In genomic region chr1:15272009-15272781, GRCh38 we compare ENCODE assay signal across 1 cellular context.
TF ChIP-seq lines count a peak whose summit lies in the region.

No MANE protein-coding gene starts in this region.

TF ChIP-seq in HepG2, 621 proteins besides CTCF, POLR2A, EP300 and RAD21 (continued from another document and continues in another):
- TF ChIP-seq, protein P1, sequence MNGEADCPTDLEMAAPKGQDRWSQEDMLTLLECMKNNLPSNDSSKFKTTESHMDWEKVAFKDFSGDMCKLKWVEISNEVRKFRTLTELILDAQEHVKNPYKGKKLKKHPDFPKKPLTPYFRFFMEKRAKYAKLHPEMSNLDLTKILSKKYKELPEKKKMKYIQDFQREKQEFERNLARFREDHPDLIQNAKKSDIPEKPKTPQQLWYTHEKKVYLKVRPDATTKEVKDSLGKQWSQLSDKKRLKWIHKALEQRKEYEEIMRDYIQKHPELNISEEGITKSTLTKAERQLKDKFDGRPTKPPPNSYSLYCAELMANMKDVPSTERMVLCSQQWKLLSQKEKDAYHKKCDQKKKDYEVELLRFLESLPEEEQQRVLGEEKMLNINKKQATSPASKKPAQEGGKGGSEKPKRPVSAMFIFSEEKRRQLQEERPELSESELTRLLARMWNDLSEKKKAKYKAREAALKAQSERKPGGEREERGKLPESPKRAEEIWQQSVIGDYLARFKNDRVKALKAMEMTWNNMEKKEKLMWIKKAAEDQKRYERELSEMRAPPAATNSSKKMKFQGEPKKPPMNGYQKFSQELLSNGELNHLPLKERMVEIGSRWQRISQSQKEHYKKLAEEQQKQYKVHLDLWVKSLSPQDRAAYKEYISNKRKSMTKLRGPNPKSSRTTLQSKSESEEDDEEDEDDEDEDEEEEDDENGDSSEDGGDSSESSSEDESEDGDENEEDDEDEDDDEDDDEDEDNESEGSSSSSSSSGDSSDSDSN (CRISPR knock-in tag; IDR thresholded peaks at IDR 0.05), result peak; percentile 81
- no peak for TF ChIP-seq ATF7 (IDR thresholded peaks at IDR 0.05)
- no peak for TF ChIP-seq ATF7 (CRISPR knock-in tag; IDR thresholded peaks at IDR 0.05)
- peak; percentile 67; the same call in 1 of the 2 replicates for TF ChIP-seq ZNF501 (CRISPR knock-in tag; IDR thresholded peaks at IDR 0.05)
- TF ChIP-seq HNRNPK (IDR thresholded peaks at IDR 0.05; ENCODE audit: low read depth, low read length, poor library complexity, severe bottlenecking), result no peak
- 0 out of 2 replicates have a peak, but pooled peaks have one; percentile 45 for TF ChIP-seq ZSCAN9 (CRISPR knock-in tag; IDR thresholded peaks at IDR 0.05; ENCODE audit: borderline replicate concordance)
- TF ChIP-seq, protein P2, sequence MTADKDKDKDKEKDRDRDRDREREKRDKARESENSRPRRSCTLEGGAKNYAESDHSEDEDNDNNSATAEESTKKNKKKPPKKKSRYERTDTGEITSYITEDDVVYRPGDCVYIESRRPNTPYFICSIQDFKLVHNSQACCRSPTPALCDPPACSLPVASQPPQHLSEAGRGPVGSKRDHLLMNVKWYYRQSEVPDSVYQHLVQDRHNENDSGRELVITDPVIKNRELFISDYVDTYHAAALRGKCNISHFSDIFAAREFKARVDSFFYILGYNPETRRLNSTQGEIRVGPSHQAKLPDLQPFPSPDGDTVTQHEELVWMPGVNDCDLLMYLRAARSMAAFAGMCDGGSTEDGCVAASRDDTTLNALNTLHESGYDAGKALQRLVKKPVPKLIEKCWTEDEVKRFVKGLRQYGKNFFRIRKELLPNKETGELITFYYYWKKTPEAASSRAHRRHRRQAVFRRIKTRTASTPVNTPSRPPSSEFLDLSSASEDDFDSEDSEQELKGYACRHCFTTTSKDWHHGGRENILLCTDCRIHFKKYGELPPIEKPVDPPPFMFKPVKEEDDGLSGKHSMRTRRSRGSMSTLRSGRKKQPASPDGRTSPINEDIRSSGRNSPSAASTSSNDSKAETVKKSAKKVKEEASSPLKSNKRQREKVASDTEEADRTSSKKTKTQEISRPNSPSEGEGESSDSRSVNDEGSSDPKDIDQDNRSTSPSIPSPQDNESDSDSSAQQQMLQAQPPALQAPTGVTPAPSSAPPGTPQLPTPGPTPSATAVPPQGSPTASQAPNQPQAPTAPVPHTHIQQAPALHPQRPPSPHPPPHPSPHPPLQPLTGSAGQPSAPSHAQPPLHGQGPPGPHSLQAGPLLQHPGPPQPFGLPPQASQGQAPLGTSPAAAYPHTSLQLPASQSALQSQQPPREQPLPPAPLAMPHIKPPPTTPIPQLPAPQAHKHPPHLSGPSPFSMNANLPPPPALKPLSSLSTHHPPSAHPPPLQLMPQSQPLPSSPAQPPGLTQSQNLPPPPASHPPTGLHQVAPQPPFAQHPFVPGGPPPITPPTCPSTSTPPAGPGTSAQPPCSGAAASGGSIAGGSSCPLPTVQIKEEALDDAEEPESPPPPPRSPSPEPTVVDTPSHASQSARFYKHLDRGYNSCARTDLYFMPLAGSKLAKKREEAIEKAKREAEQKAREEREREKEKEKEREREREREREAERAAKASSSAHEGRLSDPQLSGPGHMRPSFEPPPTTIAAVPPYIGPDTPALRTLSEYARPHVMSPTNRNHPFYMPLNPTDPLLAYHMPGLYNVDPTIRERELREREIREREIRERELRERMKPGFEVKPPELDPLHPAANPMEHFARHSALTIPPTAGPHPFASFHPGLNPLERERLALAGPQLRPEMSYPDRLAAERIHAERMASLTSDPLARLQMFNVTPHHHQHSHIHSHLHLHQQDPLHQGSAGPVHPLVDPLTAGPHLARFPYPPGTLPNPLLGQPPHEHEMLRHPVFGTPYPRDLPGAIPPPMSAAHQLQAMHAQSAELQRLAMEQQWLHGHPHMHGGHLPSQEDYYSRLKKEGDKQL (CRISPR knock-in tag; IDR thresholded peaks at IDR 0.05; ENCODE audit: low read depth), result no peak
- no peak for TF ChIP-seq SIN3A (IDR thresholded peaks at IDR 0.05; ENCODE audit: borderline replicate concordance, low read depth, low read length)
- TF ChIP-seq ZNF205 (CRISPR knock-in tag; IDR thresholded peaks at IDR 0.05), result no peak
- TF ChIP-seq, protein P3, sequence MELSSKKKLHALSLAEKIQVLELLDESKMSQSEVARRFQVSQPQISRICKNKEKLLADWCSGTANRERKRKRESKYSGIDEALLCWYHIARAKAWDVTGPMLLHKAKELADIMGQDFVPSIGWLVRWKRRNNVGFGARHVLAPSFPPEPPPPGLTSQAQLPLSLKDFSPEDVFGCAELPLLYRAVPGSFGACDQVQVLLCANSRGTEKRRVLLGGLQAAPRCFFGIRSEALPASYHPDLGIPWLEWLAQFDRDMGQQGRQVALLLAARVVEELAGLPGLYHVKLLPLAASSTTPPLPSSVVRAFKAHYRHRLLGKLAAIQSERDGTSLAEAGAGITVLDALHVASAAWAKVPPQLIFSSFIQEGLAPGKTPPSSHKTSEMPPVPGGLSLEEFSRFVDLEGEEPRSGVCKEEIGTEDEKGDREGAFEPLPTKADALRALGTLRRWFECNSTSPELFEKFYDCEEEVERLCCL (CRISPR knock-in tag; IDR thresholded peaks at IDR 0.05; ENCODE audit: borderline replicate concordance), result no peak
- peak; percentile 28; the same call in 1 of the 2 replicates for TF ChIP-seq CEBPG (CRISPR knock-in tag; IDR thresholded peaks at IDR 0.05)
- 0 out of 2 replicates have a peak, but pooled peaks have one; percentile 60 for TF ChIP-seq ZNF792 (CRISPR knock-in tag; IDR thresholded peaks at IDR 0.05)
- TF ChIP-seq MYNN (CRISPR knock-in tag; IDR thresholded peaks at IDR 0.05; ENCODE audit: low read depth), result no peak
- no peak for TF ChIP-seq ZFP82 (CRISPR knock-in tag; IDR thresholded peaks at IDR 0.05; ENCODE audit: borderline replicate concordance)
- TF ChIP-seq, protein P4, sequence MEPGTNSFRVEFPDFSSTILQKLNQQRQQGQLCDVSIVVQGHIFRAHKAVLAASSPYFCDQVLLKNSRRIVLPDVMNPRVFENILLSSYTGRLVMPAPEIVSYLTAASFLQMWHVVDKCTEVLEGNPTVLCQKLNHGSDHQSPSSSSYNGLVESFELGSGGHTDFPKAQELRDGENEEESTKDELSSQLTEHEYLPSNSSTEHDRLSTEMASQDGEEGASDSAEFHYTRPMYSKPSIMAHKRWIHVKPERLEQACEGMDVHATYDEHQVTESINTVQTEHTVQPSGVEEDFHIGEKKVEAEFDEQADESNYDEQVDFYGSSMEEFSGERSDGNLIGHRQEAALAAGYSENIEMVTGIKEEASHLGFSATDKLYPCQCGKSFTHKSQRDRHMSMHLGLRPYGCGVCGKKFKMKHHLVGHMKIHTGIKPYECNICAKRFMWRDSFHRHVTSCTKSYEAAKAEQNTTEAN (CRISPR knock-in tag; conservative IDR thresholded peaks at IDR 0.05), result no peak
- TF ChIP-seq, protein P5, sequence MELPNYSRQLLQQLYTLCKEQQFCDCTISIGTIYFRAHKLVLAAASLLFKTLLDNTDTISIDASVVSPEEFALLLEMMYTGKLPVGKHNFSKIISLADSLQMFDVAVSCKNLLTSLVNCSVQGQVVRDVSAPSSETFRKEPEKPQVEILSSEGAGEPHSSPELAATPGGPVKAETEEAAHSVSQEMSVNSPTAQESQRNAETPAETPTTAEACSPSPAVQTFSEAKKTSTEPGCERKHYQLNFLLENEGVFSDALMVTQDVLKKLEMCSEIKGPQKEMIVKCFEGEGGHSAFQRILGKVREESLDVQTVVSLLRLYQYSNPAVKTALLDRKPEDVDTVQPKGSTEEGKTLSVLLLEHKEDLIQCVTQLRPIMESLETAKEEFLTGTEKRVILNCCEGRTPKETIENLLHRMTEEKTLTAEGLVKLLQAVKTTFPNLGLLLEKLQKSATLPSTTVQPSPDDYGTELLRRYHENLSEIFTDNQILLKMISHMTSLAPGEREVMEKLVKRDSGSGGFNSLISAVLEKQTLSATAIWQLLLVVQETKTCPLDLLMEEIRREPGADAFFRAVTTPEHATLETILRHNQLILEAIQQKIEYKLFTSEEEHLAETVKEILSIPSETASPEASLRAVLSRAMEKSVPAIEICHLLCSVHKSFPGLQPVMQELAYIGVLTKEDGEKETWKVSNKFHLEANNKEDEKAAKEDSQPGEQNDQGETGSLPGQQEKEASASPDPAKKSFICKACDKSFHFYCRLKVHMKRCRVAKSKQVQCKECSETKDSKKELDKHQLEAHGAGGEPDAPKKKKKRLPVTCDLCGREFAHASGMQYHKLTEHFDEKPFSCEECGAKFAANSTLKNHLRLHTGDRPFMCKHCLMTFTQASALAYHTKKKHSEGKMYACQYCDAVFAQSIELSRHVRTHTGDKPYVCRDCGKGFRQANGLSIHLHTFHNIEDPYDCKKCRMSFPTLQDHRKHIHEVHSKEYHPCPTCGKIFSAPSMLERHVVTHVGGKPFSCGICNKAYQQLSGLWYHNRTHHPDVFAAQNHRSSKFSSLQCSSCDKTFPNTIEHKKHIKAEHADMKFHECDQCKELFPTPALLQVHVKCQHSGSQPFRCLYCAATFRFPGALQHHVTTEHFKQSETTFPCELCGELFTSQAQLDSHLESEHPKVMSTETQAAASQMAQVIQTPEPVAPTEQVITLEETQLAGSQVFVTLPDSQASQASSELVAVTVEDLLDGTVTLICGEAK (IDR thresholded peaks at IDR 0.05), result no peak
- TF ChIP-seq, protein P5 (CRISPR knock-in tag; IDR thresholded peaks at IDR 0.05), result no peak; the same call in 1 of the 2 replicates
- TF ChIP-seq BCL3 (CRISPR knock-in tag; IDR thresholded peaks at IDR 0.05), result 0 out of 2 replicates have a peak, but pooled peaks have one; percentile 54
- no peak for TF ChIP-seq ZNF619 (CRISPR knock-in tag; IDR thresholded peaks at IDR 0.05)
- 0 out of 2 replicates have a peak, but pooled peaks have one; percentile 29 for TF ChIP-seq HDAC2 (CRISPR knock-in tag; IDR thresholded peaks at IDR 0.05)
- no peak for TF ChIP-seq ZNF652 (CRISPR knock-in tag; IDR thresholded peaks at IDR 0.05; ENCODE audit: borderline replicate concordance, low read depth)
- peak; percentile 39; the same call in 1 of the 2 replicates for TF ChIP-seq HNF1B (CRISPR knock-in tag; IDR thresholded peaks at IDR 0.05)
- TF ChIP-seq SALL2 (CRISPR knock-in tag; IDR thresholded peaks at IDR 0.05), result 0 out of 2 replicates have a peak, but pooled peaks have one; percentile 43
- TF ChIP-seq, protein P6, sequence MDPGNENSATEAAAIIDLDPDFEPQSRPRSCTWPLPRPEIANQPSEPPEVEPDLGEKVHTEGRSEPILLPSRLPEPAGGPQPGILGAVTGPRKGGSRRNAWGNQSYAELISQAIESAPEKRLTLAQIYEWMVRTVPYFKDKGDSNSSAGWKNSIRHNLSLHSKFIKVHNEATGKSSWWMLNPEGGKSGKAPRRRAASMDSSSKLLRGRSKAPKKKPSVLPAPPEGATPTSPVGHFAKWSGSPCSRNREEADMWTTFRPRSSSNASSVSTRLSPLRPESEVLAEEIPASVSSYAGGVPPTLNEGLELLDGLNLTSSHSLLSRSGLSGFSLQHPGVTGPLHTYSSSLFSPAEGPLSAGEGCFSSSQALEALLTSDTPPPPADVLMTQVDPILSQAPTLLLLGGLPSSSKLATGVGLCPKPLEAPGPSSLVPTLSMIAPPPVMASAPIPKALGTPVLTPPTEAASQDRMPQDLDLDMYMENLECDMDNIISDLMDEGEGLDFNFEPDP (CRISPR knock-in tag; conservative IDR thresholded peaks at IDR 0.05), result 0 out of 2 replicates have a peak, but pooled peaks have one; percentile 75
- no peak for TF ChIP-seq ZNF749 (CRISPR knock-in tag; IDR thresholded peaks at IDR 0.05; ENCODE audit: borderline replicate concordance)
- no peak for TF ChIP-seq ZNF431 (CRISPR knock-in tag; IDR thresholded peaks at IDR 0.05; ENCODE audit: borderline replicate concordance, low read depth)
- no peak for TF ChIP-seq SYNCRIP (IDR thresholded peaks at IDR 0.05; ENCODE audit: insufficient read depth, low read depth, low read length)
- TF ChIP-seq, protein P7, sequence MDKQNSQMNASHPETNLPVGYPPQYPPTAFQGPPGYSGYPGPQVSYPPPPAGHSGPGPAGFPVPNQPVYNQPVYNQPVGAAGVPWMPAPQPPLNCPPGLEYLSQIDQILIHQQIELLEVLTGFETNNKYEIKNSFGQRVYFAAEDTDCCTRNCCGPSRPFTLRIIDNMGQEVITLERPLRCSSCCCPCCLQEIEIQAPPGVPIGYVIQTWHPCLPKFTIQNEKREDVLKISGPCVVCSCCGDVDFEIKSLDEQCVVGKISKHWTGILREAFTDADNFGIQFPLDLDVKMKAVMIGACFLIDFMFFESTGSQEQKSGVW (CRISPR knock-in tag; IDR thresholded peaks at IDR 0.05; ENCODE audit: borderline replicate concordance), result no peak
